In the genomic region with DNA sequence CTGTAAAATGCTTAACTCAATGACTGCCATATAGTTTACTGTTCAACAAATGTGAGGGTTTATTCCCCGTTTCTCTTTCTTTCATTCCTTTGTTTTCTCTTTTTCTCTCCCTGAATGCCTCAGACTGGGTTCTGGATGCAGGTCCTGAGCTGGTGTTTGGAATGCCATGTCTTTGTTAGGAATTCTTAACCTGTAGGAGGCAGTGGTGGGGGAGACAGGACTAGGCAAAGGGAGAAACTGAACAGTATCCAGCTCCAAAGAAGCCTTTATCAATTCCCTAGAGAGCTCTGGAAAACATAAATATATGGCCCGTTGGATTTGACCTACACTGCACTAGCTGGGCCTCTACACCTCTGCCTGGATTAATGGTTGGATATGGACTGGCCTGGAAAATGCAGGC, we compare ENCODE assay signal across 27 cellular contexts.
"Had no signal": no experiment of that assay in that cellular context is flagged by ENCODE, and none has a peak within 500 bp of the region (broad histone marks: within the 10 kb centered on the region; RNA-seq: fewer than 3 reads in every experiment).

No MANE protein-coding gene starts in this region.

- H3K27me3 Mint-ChIP-seq: naive B cell; progenitor cell of endocrine pancreas; stimulated activated memory B cell treated with anti-CD40 and anti-IgM and Interleukin-4, amounts not matched to agents 10 μg/mL and 1 μg/mL and 100 μg/mL, for 72 hours; stimulated activated naive CD8-positive, alpha-beta T cell treated with anti-CD3 and anti-CD28 coated beads, Interleukin-15, amount 100 ng/mL, for 72 hours had no signal

- H3K4me1 Mint-ChIP-seq: immature natural killer cell; mesothelial cell of epicardium; naive B cell; natural killer cell; nephron progenitor cell; stimulated activated memory B cell treated with anti-CD40 and anti-IgM and Interleukin-4, amounts not matched to agents 10 μg/mL and 1 μg/mL and 100 μg/mL, for 72 hours; stimulated activated naive CD8-positive, alpha-beta T cell treated with anti-CD3 and anti-CD28 coated beads, Interleukin-15, amount 100 ng/mL, for 72 hours had no signal

- H3K4me3 ChIP-seq: hepatocyte, left lung, lower lobe of right lung, ovary, right atrium auricular region, right lobe of liver, smooth muscle cell, transverse colon, upper lobe of right lung had no signal

- H3K9me3 Mint-ChIP-seq: nephron progenitor cell; stimulated activated memory B cell treated with anti-CD40 and anti-IgM and Interleukin-4, amounts not matched to agents 10 μg/mL and 1 μg/mL and 100 μg/mL, for 72 hours; stimulated activated naive CD8-positive, alpha-beta T cell treated with anti-CD3 and anti-CD28 coated beads, Interleukin-15, amount 100 ng/mL, for 72 hours had no signal

- H2AFZ ChIP-seq: hepatocyte had no signal

- H3K4me3 Mint-ChIP-seq: immature natural killer cell; mesothelial cell of epicardium; naive B cell; natural killer cell; nephron progenitor cell; stimulated activated memory B cell treated with anti-CD40 and anti-IgM and Interleukin-4, amounts not matched to agents 10 μg/mL and 1 μg/mL and 100 μg/mL, for 72 hours; stimulated activated naive CD8-positive, alpha-beta T cell treated with anti-CD3 and anti-CD28 coated beads, Interleukin-15, amount 100 ng/mL, for 72 hours had no signal

- H3K36me3 ChIP-seq: left lung, lower lobe of right lung, ovary, right atrium auricular region, right lobe of liver, transverse colon, upper lobe of right lung had no signal

- H3K4me1 ChIP-seq: left lung, lower lobe of right lung, right atrium auricular region, right lobe of liver, transverse colon, upper lobe of right lung had no signal

- H3K36me3 Mint-ChIP-seq: immature natural killer cell; mesothelial cell of epicardium; naive B cell; natural killer cell; stimulated activated memory B cell treated with anti-CD40 and anti-IgM and Interleukin-4, amounts not matched to agents 10 μg/mL and 1 μg/mL and 100 μg/mL, for 72 hours had no signal

- ATAC-seq: left colon; left lung; lower lobe of right lung; natural killer cell; right lobe of liver; stimulated activated memory B cell treated with anti-CD40 and anti-IgM and Interleukin-4, amounts not matched to agents 10 μg/mL and 1 μg/mL and 100 μg/mL, for 72 hours; stimulated activated naive CD8-positive, alpha-beta T cell treated with anti-CD3 and anti-CD28 coated beads, Interleukin-15, amount 100 ng/mL, for 72 hours; upper lobe of right lung had no signal

- H3K79me2 ChIP-seq: hepatocyte had no signal

- H3K27me3 ChIP-seq: hepatocyte, left lung, ovary, right atrium auricular region, right lobe of liver, upper lobe of right lung had no signal

- H3K27ac ChIP-seq: hepatocyte, left lung, lower lobe of right lung, ovary, right atrium auricular region, right lobe of liver, transverse colon, upper lobe of right lung had no signal

- DNase-seq: immature natural killer cell; kidney; left colon; left lung; lower lobe of right lung; mammary epithelial cell; mesenchymal stem cell; naive B cell; natural killer cell; nephron progenitor cell; ovary; right lobe of liver; stimulated activated CD4-positive, alpha-beta T cell treated with anti-CD3 and anti-CD28 coated beads, Interleukin-1b, Interleukin-23, amount 100 ng/mL, for 48 hours; stimulated activated CD4-positive, alpha-beta T cell treated with anti-CD3 and anti-CD28 coated beads, Interleukin-2, amount 100 ng/mL, for 48 hours; stimulated activated CD4-positive, alpha-beta T cell treated with anti-CD3 and anti-CD28 coated beads, Interleukin-4, amount 100 ng/mL, for 4 hours; stimulated activated CD8-positive, alpha-beta memory T cell treated with anti-CD3 and anti-CD28 coated beads, Interleukin-4, amount 100 ng/mL, for 48 hours; stimulated activated naive CD4-positive, alpha-beta T cell treated with Interleukin-2 at 50 U/mL for 16 hours; stimulated activated naive CD8-positive, alpha-beta T cell treated with anti-CD3 and anti-CD28 coated beads, Interleukin-15, amount 100 ng/mL, for 72 hours; substantia nigra; transverse colon; upper lobe of right lung had no signal

- H3K9me3 ChIP-seq: left lung, lower lobe of right lung, ovary, right atrium auricular region, right lobe of liver, transverse colon, upper lobe of right lung had no signal

- H3K27ac Mint-ChIP-seq: immature natural killer cell; mesothelial cell of epicardium; naive B cell; natural killer cell; nephron progenitor cell; progenitor cell of endocrine pancreas; stimulated activated memory B cell treated with anti-CD40 and anti-IgM and Interleukin-4, amounts not matched to agents 10 μg/mL and 1 μg/mL and 100 μg/mL, for 72 hours; stimulated activated naive CD8-positive, alpha-beta T cell treated with anti-CD3 and anti-CD28 coated beads, Interleukin-15, amount 100 ng/mL, for 72 hours had no signal

- H3K4me2 ChIP-seq: hepatocyte, smooth muscle cell had no signal
